ENCODE assay signal across 23 cellular contexts in genomic region chr17:77872199-77872598, GRCh38.
DNase-seq lines count a peak whose midpoint lies in the region; ATAC-seq, FAIRE-seq and TF ChIP-seq lines count a peak whose summit lies in the region.
"Had no signal": no experiment of that assay in that cellular context is flagged by ENCODE, and none has a peak within 500 bp of the region (broad histone marks: within the 10 kb centered on the region; RNA-seq: fewer than 3 reads in every experiment).

No MANE protein-coding gene starts in this region.

- H3K36me3 ChIP-seq in KOPT-K1 (ENCODE audit: insufficient read depth, low read length) (no peaks in the 10 kb centered on the region), K562 (ENCODE audit: control insufficient read depth, insufficient read depth, low read length) (no peaks in the 10 kb centered on the region), neutrophil (no peaks in the 10 kb centered on the region)
- H3K36me3 ChIP-seq: right lobe of liver had no signal

- no peak for TF ChIP-seq RAD21 in K562 (CRISPR knock-in tag; conservative IDR thresholded peaks at IDR 0.05 in 1 of 2, IDR thresholded peaks at IDR 0.05 in 1 of 2)

- H3K27me3 ChIP-seq in K562 (ENCODE audit: control insufficient read depth in 2 of 2, insufficient read depth in 2 of 2, low read length in 2 of 2) (peaks cover 20 to 55% of the 10 kb centered on the region in 2 experiments), neutrophil (no peaks in the 10 kb centered on the region)
- H3K27me3 ChIP-seq: right lobe of liver had no signal

- no peak overlapping the region for H3K4me3 ChIP-seq in K562
- peak overlapping the region; percentile 55 to 61 for H3K4me3 ChIP-seq in neutrophil (ENCODE audit: low read depth in 1 of 2, low read length in 1 of 2)
- H3K4me3 ChIP-seq: right lobe of liver had no signal

- WGBS in K562 (ENCODE audit: insufficient coverage, low coverage, missing lambda C conversion rate), result 6% methylated on average over 11 of the region's 11 CpGs

- CTCF ChIA-PET in K562 (lab: Yijun Ruan, JAX; ENCODE audit: low intra/inter-chr PET ratio), result no interaction called here

- no peak for TF ChIP-seq CTCF in K562 (IDR thresholded peaks at IDR 0.05 in 2 of 3, conservative IDR thresholded peaks at IDR 0.05 in 1 of 3; ENCODE audit: insufficient read depth in 2 of 3, low read depth in 1 of 3, low read length in 3 of 3)
- TF ChIP-seq CTCF in neutrophil (IDR thresholded peaks at IDR 0.05), result no peak

- no peaks in the 10 kb centered on the region for H3K79me2 ChIP-seq in K562 (ENCODE audit: control insufficient read depth, insufficient read depth, low read length)

- H3K4me2 ChIP-seq in K562 (ENCODE audit: insufficient read depth, low read length), result no peak overlapping the region; the same call in 1 of the 2 replicates

- intact Hi-C loops in K562 (cut with micrococcal nuclease), result no loop called here

- peaks cover 14% of the 10 kb centered on the region for H3K9me3 ChIP-seq in KOPT-K1 (ENCODE audit: insufficient read depth, low read length, poor library complexity, severe bottlenecking)
- no peaks in the 10 kb centered on the region for H3K9me3 ChIP-seq in K562 (replicated peaks; ENCODE audit: control insufficient read depth, insufficient read depth, low read depth, low read length)
- H3K9me3 ChIP-seq in neutrophil, result no peaks in the 10 kb centered on the region
- H3K9me3 ChIP-seq: right lobe of liver had no signal

- H4K20me1 ChIP-seq in K562 (replicated peaks; ENCODE audit: control insufficient read depth, insufficient read depth, low read length), result no peaks in the 10 kb centered on the region

- H3K4me1 ChIP-seq in K562 (replicated peaks in 1 of 2; ENCODE audit: control insufficient read depth in 2 of 2, insufficient read depth in 2 of 2, low read length in 2 of 2), result peaks cover 6 to 33% of the 10 kb centered on the region in 2 experiments; a peak in 4 of 5 replicates
- H3K4me1 ChIP-seq in neutrophil (ENCODE audit: control insufficient read depth in 1 of 2, insufficient read depth in 1 of 2, low read depth in 1 of 2, low read length in 1 of 2), result peaks cover 98 to 99% of the 10 kb centered on the region in 2 experiments
- H3K4me1 ChIP-seq: right lobe of liver had no signal

- no peak overlapping the region for H3K9ac ChIP-seq in K562 (ENCODE audit: insufficient read depth in 1 of 2, low read depth in 2 of 2, low read length in 2 of 2)

- TF ChIP-seq EP300 in K562 (IDR thresholded peaks at IDR 0.05; ENCODE audit: low read length), result no peak

- no peak for ATAC-seq in K562
- ATAC-seq: activated CD8-positive, alpha-beta memory T cell treated with anti-CD3 and anti-CD28 coated beads, Interleukin-2, amount 10 ng/mL, durations not matched to agents 7 days and 5 days; activated T-helper 17 cell treated with anti-CD3 and anti-CD28 coated beads, Interleukin-2, amount 50 U/mL, for 72 hours; right lobe of liver had no signal

- H3K9me1 ChIP-seq in K562 (ENCODE audit: control insufficient read depth, insufficient read depth, low read length), result peaks cover 4% of the 10 kb centered on the region

- no peak for FAIRE-seq in K562 (lab: Jason Lieb, UNC)

- peak; percentile 44 for DNase-seq in activated gamma-delta T cell treated with Interleukin-2 at 50 U/mL for 16 hours
- no peak for DNase-seq in activated gamma-delta T cell (lab: John Stamatoyannopoulos, UW)
- DNase-seq in K562 (ENCODE audit: extremely low read depth in 1 of 4, low spot score in 3 of 4), result no peak
- DNase-seq in RPMI8226, result no peak
- DNase-seq in activated CD8-positive, alpha-beta memory T cell treated with anti-CD3 and anti-CD28 coated beads for 24 hours, result no peak
- no peak for DNase-seq in NCI-H524 treated with DMSO at 0.1 percent for 48 hours (lab: John Stamatoyannopoulos, UW)
- DNase-seq: activated CD8-positive, alpha-beta memory T cell treated with anti-CD3 and anti-CD28 coated beads, Interleukin-2, amount 10 ng/mL, durations not matched to agents 7 days and 5 days; DMS153; endodermal cell; GF-D8; mesenchymal stem cell; naive B cell; NCI-H1694; NCI-H774; OCI-M1; right lobe of liver; SHP77; stimulated activated CD4-positive, alpha-beta T cell treated with anti-CD3 and anti-CD28 coated beads, Interleukin-15, amount 100 ng/mL, for 24 hours had no signal

- POLR2A ChIA-PET in K562 (lab: Yijun Ruan, JAX), result no interaction called here

- H2AFZ ChIP-seq in K562 (ENCODE audit: low read depth, low read length), result no peak overlapping the region

- BruUV-seq in K562 (replicated peaks; lab: Mats Ljungman, UMichigan), result no TSS peak

- H3K27ac ChIP-seq in KOPT-K1 (ENCODE audit: low read depth, low read length, poor library complexity, severe bottlenecking) (peak overlapping the region; percentile 70), K562 (ENCODE audit: extremely low read depth, low read depth, low read length) (no peak overlapping the region), neutrophil (peak overlapping the region; percentile 95)
- H3K27ac ChIP-seq: C4-2B, right lobe of liver, VCaP had no signal

- in situ Hi-C loops in K562 (cut with MboI), result no loop called here

- TF ChIP-seq POLR2A in K562 (conservative IDR thresholded peaks at IDR 0.05), result no peak

TF ChIP-seq in K562, 482 proteins besides CTCF, POLR2A, EP300 and RAD21:
- TF ChIP-seq ESRRA (IDR thresholded peaks at IDR 0.05; ENCODE audit: borderline replicate concordance, low read depth) (peak; percentile 95), IRF9 (tag; IDR thresholded peaks at IDR 0.05) (no peak), EWSR1 (IDR thresholded peaks at IDR 0.05; ENCODE audit: borderline replicate concordance, low read depth, partially characterized antibody) (no peak), GTF2A2 (tag; IDR thresholded peaks at IDR 0.05) (no peak), ETS1 (conservative IDR thresholded peaks at IDR 0.05; ENCODE audit: control insufficient read depth, low read depth, low read length) (no peak), ZNF398 (CRISPR knock-in tag; IDR thresholded peaks at IDR 0.05) (no peak), POLR2B (IDR thresholded peaks at IDR 0.05; ENCODE audit: low read depth, partially characterized antibody) (no peak), ZNF449 (CRISPR knock-in tag; IDR thresholded peaks at IDR 0.05) (no peak), CTBP1 (IDR thresholded peaks at IDR 0.05; ENCODE audit: borderline replicate concordance) (0 out of 2 replicates have a peak, but pooled peaks have one; percentile 14), MYBL2 (IDR thresholded peaks at IDR 0.05; ENCODE audit: low read depth) (no peak), MYBL2 (CRISPR knock-in tag; IDR thresholded peaks at IDR 0.05; ENCODE audit: borderline replicate concordance) (no peak), TCF7L2 (IDR thresholded peaks at IDR 0.05; ENCODE audit: low read depth, low read length) (no peak)
